9 cellular contexts compared by ENCODE assay signal in the genomic region with DNA sequence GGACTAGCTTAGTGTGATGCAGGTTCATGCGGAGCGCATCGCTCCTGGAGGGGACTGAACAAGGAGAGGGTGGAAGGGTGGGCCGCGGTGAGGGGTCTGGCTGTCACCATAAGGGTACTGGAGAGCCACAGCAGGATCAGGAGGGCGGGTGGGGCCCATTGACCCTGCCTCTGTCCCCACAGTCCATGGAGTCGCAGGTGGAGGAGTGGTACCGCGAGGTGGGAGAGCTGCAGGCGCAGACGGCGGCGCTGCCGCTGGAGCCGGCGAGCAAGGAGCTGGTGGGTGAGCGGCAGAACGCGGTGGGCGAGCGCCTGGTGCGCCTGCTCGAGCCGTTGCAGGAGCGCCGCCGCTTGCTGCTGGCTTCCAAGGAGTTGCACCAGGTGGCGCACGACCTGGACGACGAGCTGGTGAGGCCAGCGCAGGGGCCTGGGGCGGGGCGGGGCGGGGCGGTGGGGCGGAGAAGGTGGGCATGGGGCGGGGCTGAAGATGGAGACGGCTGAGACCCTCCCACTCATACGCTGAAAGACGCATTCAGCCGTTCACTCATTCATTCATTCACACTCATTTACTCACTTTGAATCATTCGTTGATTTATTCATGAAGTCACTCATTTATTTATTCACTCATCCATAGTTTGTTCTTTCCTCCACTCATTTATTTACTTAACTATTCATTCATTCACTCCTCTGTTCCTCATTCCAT. TPM values are rescaled to one million over a fixed set of nuclear protein-coding genes. Genes with fewer than 3 reads are reported as not detected.
A peak's percentile ranks its signal among the peaks of the same experiment; 100 is the strongest.
DNase-seq lines count a peak whose midpoint lies in the region; ATAC-seq and TF ChIP-seq lines count a peak whose summit lies in the region.
"Had no signal": no experiment of that assay in that cellular context is flagged by ENCODE, and none has a peak within 500 bp of the region (broad histone marks: within the 10 kb centered on the region; RNA-seq: fewer than 3 reads in every experiment).

No MANE protein-coding gene starts in this region.

- intact Hi-C loops in lower lobe of right lung (cut with DNase I), result loop anchor here (10.0 kb wide), 1 partner anchor 56 kb away; a partner anchor contains a TSS

- ATAC-seq in lower lobe of right lung (peak; percentile 85 to 87), HG02759 (IDR thresholded peaks at IDR 0.05; ENCODE audit: unreplicated experiment) (no peak), HG02588 (IDR thresholded peaks at IDR 0.05; ENCODE audit: unreplicated experiment) (no peak)

- H3K4me3 ChIP-seq in lower lobe of right lung, result no peak overlapping the region
- H3K4me3 ChIP-seq: SJSA1 had no signal

- H3K27ac ChIP-seq in caudate nucleus (ENCODE audit: low read depth, low read length) (no peak overlapping the region), lower lobe of right lung (no peak overlapping the region)
- H3K27ac ChIP-seq: SJSA1 had no signal

- H3K4me1 ChIP-seq in lower lobe of right lung, result no peaks in the 10 kb centered on the region

- DNase-seq in DMS53 (lab: John Stamatoyannopoulos, UW) (peak; percentile 90), MV-4-11 (lab: John Stamatoyannopoulos, UW) (peak; percentile 42), caudate nucleus (lab: John Stamatoyannopoulos, UW) (peak in 44 of 61 donors; percentile 8 to 82 (median 50)), lower lobe of right lung (peak; percentile 78)
- peak; percentile 37 for DNase-seq in activated CD4-positive, CD25-positive, alpha-beta regulatory T cell treated with anti-CD3 and anti-CD28 coated beads, Interleukin-2, amount 50 U/mL, for 16 hours (ENCODE audit: low read depth, low spot score)
- peak; percentile 26 to 49 for DNase-seq in stimulated activated CD8-positive, alpha-beta memory T cell treated with anti-CD3 and anti-CD28 coated beads, Interleukin-4, amount 100 ng/mL, for 1 hour (ENCODE audit: low read depth in 2 of 2, low spot score in 1 of 2)

- no peaks in the 10 kb centered on the region for H3K9me3 ChIP-seq in lower lobe of right lung
- H3K9me3 ChIP-seq: SJSA1 had no signal

- H3K36me3 ChIP-seq in lower lobe of right lung, result no peaks in the 10 kb centered on the region
- H3K36me3 ChIP-seq: SJSA1 had no signal

- peak; percentile 55 for TF ChIP-seq CTCF in lower lobe of right lung (IDR thresholded peaks at IDR 0.05)

- peaks cover 46% of the 10 kb centered on the region for H3K27me3 ChIP-seq in lower lobe of right lung (ENCODE audit: low read depth)

RNA-seq across cellular contexts. Expression of a gene that starts 27.5 kb away (rescaled TPM):
- 91.2 TPM for total RNA-seq in lower lobe of right lung

RNA-seq across cellular contexts. Expression of a gene that starts 52.0 kb away (rescaled TPM):
- total RNA-seq in lower lobe of right lung, result 316 TPM

Comparison
In these comparisons a context has a peak if more than half of its experiments do, and no peak if none do; other contexts are left out.
1. DNase-seq: peak in every context shown above with its lines; median percentile 90 in DMS53; 78 in lower lobe of right lung; 50 in caudate nucleus; 42 in MV-4-11; 38 in stimulated activated CD8-positive, alpha-beta memory T cell treated with anti-CD3 and anti-CD28 coated beads, Interleukin-4, amount 100 ng/mL, for 1 hour; 37 in activated CD4-positive, CD25-positive, alpha-beta regulatory T cell treated with anti-CD3 and anti-CD28 coated beads, Interleukin-2, amount 50 U/mL, for 16 hours.
2. ATAC-seq: peak in lower lobe of right lung (2 of 2); none in HG02759 (single experiment) and HG02588 (single experiment).